In genomic region chr2:215019521-215020145, GRCh38 we compare ENCODE assay signal across 20 cellular contexts.
A peak's percentile ranks its signal among the peaks of the same experiment; 100 is the strongest.
DNase-seq lines count a peak whose midpoint lies in the region; ATAC-seq, FAIRE-seq and TF ChIP-seq lines count a peak whose summit lies in the region.
"Had no signal": no experiment of that assay in that cellular context is flagged by ENCODE, and none has a peak within 500 bp of the region (broad histone marks: within the 10 kb centered on the region; RNA-seq: fewer than 3 reads in every experiment).

No MANE protein-coding gene starts in this region.

- TF ChIP-seq CTCF in nephron progenitor cell (IDR thresholded peaks at IDR 0.05) (no peak), Calu3 (IDR thresholded peaks at IDR 0.05; ENCODE audit: unreplicated experiment) (no peak)

- peak; percentile 63 for ATAC-seq in GM21381 (IDR thresholded peaks at IDR 0.05; ENCODE audit: unreplicated experiment)
- peak; percentile 51 for ATAC-seq in HG02852 (IDR thresholded peaks at IDR 0.05; ENCODE audit: unreplicated experiment)
- peak; percentile 50 for ATAC-seq in HG03520 (IDR thresholded peaks at IDR 0.05; ENCODE audit: unreplicated experiment)

- DNase-seq in GM18507 (ENCODE audit: extremely low spot score, insufficient read length, low read depth) (no peak), Kasumi-1 (lab: John Stamatoyannopoulos, UW) (no peak), nephron progenitor cell (no peak), Calu3 (no peak), OCI-M2 (lab: John Stamatoyannopoulos, UW; ENCODE audit: unreplicated experiment) (no peak)
- DNase-seq: activated CD8-positive, alpha-beta memory T cell treated with anti-CD3 and anti-CD28 coated beads, Interleukin-2, amount 50 U/mL, for 4 hours; activated naive CD4-positive, alpha-beta T cell treated with Interleukin-2 at 50 U/mL for 16 hours; DND-41; effector memory CD4-positive, alpha-beta T cell; heart left ventricle; NCI-H1417 treated with DMSO at 0.1 percent for 48 hours; NCI-H2171 treated with DMSO at 0.1 percent for 48 hours; NCI-H82; SK-N-SH had no signal

- H3K36me3 Mint-ChIP-seq in nephron progenitor cell (ENCODE audit: low read depth) (peaks cover 7% of the 10 kb centered on the region), Calu3 (ENCODE audit: insufficient read depth, unreplicated experiment) (no peaks in the 10 kb centered on the region)
- H3K36me3 Mint-ChIP-seq: memory B cell; natural killer cell treated with Interleukin-12 subunit alpha and Interleukin-12 subunit beta and Interleukin-15 and Interleukin-18, amount 100 ng/mL, for 72 hours had no signal

- H3K27me3 Mint-ChIP-seq in nephron progenitor cell (ENCODE audit: low read depth, poor library complexity) (no peaks in the 10 kb centered on the region), Calu3 (ENCODE audit: unreplicated experiment) (no peaks in the 10 kb centered on the region)
- H3K27me3 Mint-ChIP-seq: natural killer cell treated with Interleukin-12 subunit alpha and Interleukin-12 subunit beta and Interleukin-15 and Interleukin-18, amount 100 ng/mL, for 72 hours had no signal

- CTCF ChIA-PET in Calu3 (lab: Charles Lee), result no interaction called here

- H3K4me3 Mint-ChIP-seq in nephron progenitor cell (no peak overlapping the region), Calu3 (ENCODE audit: low read depth, unreplicated experiment) (no peak overlapping the region)
- H3K4me3 Mint-ChIP-seq: memory B cell; natural killer cell treated with Interleukin-12 subunit alpha and Interleukin-12 subunit beta and Interleukin-15 and Interleukin-18, amount 100 ng/mL, for 72 hours had no signal

- H3K27ac Mint-ChIP-seq in nephron progenitor cell (no peak overlapping the region), Calu3 (ENCODE audit: unreplicated experiment) (no peak overlapping the region)
- H3K27ac Mint-ChIP-seq: memory B cell; natural killer cell treated with Interleukin-12 subunit alpha and Interleukin-12 subunit beta and Interleukin-15 and Interleukin-18, amount 100 ng/mL, for 72 hours had no signal

- BruUV-seq in Calu3 (replicated peaks; lab: Mats Ljungman, UMichigan), result no TSS peak

- H3K9me3 Mint-ChIP-seq in nephron progenitor cell (peaks cover 11% of the 10 kb centered on the region), Calu3 (ENCODE audit: low read depth, unreplicated experiment) (no peaks in the 10 kb centered on the region)
- H3K9me3 Mint-ChIP-seq: memory B cell; natural killer cell treated with Interleukin-12 subunit alpha and Interleukin-12 subunit beta and Interleukin-15 and Interleukin-18, amount 100 ng/mL, for 72 hours had no signal

- peak; percentile 89 for FAIRE-seq in GM18507 (lab: Jason Lieb, UNC)
- FAIRE-seq: islet of Langerhans had no signal

- intact Hi-C loops in Calu3 (cut with micrococcal nuclease; ENCODE audit: unreplicated experiment), result no loop called here

- no peaks in the 10 kb centered on the region for H3K4me1 Mint-ChIP-seq in nephron progenitor cell
- H3K4me1 Mint-ChIP-seq in Calu3 (ENCODE audit: low read depth, unreplicated experiment), result no peaks in the 10 kb centered on the region
